Comparison of ENCODE assay signal across 14 cellular contexts in the genomic region with DNA sequence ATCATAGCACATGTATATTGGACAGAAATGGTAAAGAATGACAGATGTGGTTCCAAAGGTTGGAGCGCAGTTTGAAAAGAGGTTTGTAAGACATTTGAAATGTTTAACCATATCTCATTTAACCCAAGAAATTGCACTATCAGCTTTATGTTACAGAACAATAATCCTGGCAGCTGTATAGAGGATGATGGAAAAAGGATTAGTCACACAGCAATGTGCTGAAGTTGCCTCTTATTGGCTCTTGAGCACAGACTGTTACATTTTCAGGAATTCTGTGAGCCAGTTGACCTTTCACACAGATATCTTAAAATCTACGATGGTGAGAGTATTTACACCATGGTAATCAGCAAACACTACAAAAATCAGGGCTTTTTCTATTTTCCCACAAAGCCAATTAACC. TPM values are rescaled to one million over a fixed set of nuclear protein-coding genes. Genes with fewer than 3 reads are reported as not detected.
A peak's percentile ranks its signal among the peaks of the same experiment; 100 is the strongest.
DNase-seq lines count a peak whose midpoint lies in the region; ATAC-seq, FAIRE-seq and TF ChIP-seq lines count a peak whose summit lies in the region.
"Had no signal": no experiment of that assay in that cellular context is flagged by ENCODE, and none has a peak within 500 bp of the region (broad histone marks: within the 10 kb centered on the region; RNA-seq: fewer than 3 reads in every experiment).

No MANE protein-coding gene starts in this region.

- ATAC-seq in A549 (no peak), foreskin keratinocyte (peak; percentile 33), GM21529 (IDR thresholded peaks at IDR 0.05; ENCODE audit: unreplicated experiment) (no peak), GM18870 (IDR thresholded peaks at IDR 0.05; ENCODE audit: unreplicated experiment) (no peak)
- ATAC-seq in activated T-helper 17 cell treated with anti-CD3 and anti-CD28 coated beads, Interleukin-2, amount 50 U/mL, for 72 hours (replicated peaks): no peak

- peaks cover 48% of the 10 kb centered on the region for H3K4me1 Mint-ChIP-seq in activated T-helper 17 cell treated with anti-CD3 and anti-CD28 coated beads, Interleukin-2, amount 50 U/mL, for 72 hours
- H3K4me1 Mint-ChIP-seq in CD14-positive monocyte: peaks cover 39% of the 10 kb centered on the region

- H3K9me3 ChIP-seq in A549: no peaks in the 10 kb centered on the region
- H3K9me3 ChIP-seq: right atrium auricular region had no signal

- DNase-seq in A549 (ENCODE audit: low read depth in 1 of 2, low spot score in 1 of 2): no peak
- peak; percentile 50 for DNase-seq in EL
- DNase-seq in foreskin keratinocyte: peak; percentile 54 to 79
- DNase-seq in NCI-H2171 treated with DMSO at 0.1 percent for 48 hours (lab: John Stamatoyannopoulos, UW): no peak
- no peak for DNase-seq in CD14-positive monocyte (ENCODE audit: low spot score)
- DNase-seq: activated effector memory CD4-positive, alpha-beta T cell treated with anti-CD3 and anti-CD28 coated beads, Interleukin-2, amount 50 U/mL, for 16 hours; Calu3; NCI-H1092 had no signal

- no peaks in the 10 kb centered on the region for H3K27me3 ChIP-seq in foreskin keratinocyte
- H3K27me3 ChIP-seq: right atrium auricular region had no signal

- peaks cover 40% of the 10 kb centered on the region for H3K36me3 Mint-ChIP-seq in activated T-helper 17 cell treated with anti-CD3 and anti-CD28 coated beads, Interleukin-2, amount 50 U/mL, for 72 hours (ENCODE audit: low read depth)
- peaks cover 30 to 33% of the 10 kb centered on the region in 2 donors for H3K36me3 Mint-ChIP-seq in CD14-positive monocyte

- H3K27ac Mint-ChIP-seq in activated T-helper 17 cell treated with anti-CD3 and anti-CD28 coated beads, Interleukin-2, amount 50 U/mL, for 72 hours: peak overlapping the region; percentile 81
- no peak overlapping the region for H3K27ac Mint-ChIP-seq in CD14-positive monocyte

- TF ChIP-seq RAD21 in A549 (conservative IDR thresholded peaks at IDR 0.05 in 1 of 2, IDR thresholded peaks at IDR 0.05 in 1 of 2): no peak

- POLR2A ChIA-PET in A549 (lab: Yijun Ruan, JAX): no interaction called here

- H3K4me3 ChIP-seq in A549: no peak overlapping the region
- H3K4me3 ChIP-seq: lung, right atrium auricular region had no signal

- H3K4me1 ChIP-seq in A549 (peaks cover 20% of the 10 kb centered on the region), foreskin keratinocyte (peaks cover 25% of the 10 kb centered on the region)

- CTCF ChIA-PET in A549 (lab: Yijun Ruan, JAX): interaction anchor here (1.0 kb wide), 1 partner anchor 59 kb away, joined by 4 read pairs; no protein-coding TSS in a partner anchor

- H3K27me3 Mint-ChIP-seq in activated T-helper 17 cell treated with anti-CD3 and anti-CD28 coated beads, Interleukin-2, amount 50 U/mL, for 72 hours: no peaks in the 10 kb centered on the region
- H3K27me3 Mint-ChIP-seq in CD14-positive monocyte (ENCODE audit: low read depth in 3 of 3): no peaks in the 10 kb centered on the region

- peak overlapping the region; percentile 89 for H3K4me3 Mint-ChIP-seq in activated T-helper 17 cell treated with anti-CD3 and anti-CD28 coated beads, Interleukin-2, amount 50 U/mL, for 72 hours
- no peak overlapping the region for H3K4me3 Mint-ChIP-seq in CD14-positive monocyte

- no peak for FAIRE-seq in A549 (lab: Jason Lieb, UNC)
- FAIRE-seq: GM18507 had no signal

- intact Hi-C loops in CD14-positive monocyte (cut with micrococcal nuclease): loop anchor here (10.0 kb wide), 3 partner anchors 185 to 1685 kb away; a partner anchor contains a TSS

- H3K27ac ChIP-seq in A549: no peak overlapping the region
- peak overlapping the region; percentile 98 for H3K27ac ChIP-seq in foreskin keratinocyte
- H3K27ac ChIP-seq: right atrium auricular region had no signal

- no peak for TF ChIP-seq EP300 in A549 (IDR thresholded peaks at IDR 0.05)

- TF ChIP-seq POLR2A in A549 (IDR thresholded peaks at IDR 0.05; ENCODE audit: low read length): no peak

- no peaks in the 10 kb centered on the region for H3K9me3 Mint-ChIP-seq in activated T-helper 17 cell treated with anti-CD3 and anti-CD28 coated beads, Interleukin-2, amount 50 U/mL, for 72 hours
- H3K9me3 Mint-ChIP-seq in CD14-positive monocyte: no peaks in the 10 kb centered on the region

- H3K4me2 ChIP-seq in A549: no peak overlapping the region

- no peak for TF ChIP-seq CTCF in A549 (IDR thresholded peaks at IDR 0.05)
- no peak for TF ChIP-seq CTCF in foreskin keratinocyte (conservative IDR thresholded peaks at IDR 0.05)
- TF ChIP-seq CTCF in CD14-positive monocyte (IDR thresholded peaks at IDR 0.05): no peak

- WGBS in A549 (ENCODE audit: missing lambda C conversion rate): 61% methylated on average over 2 of the region's 2 CpGs

TF ChIP-seq in A549, 52 proteins besides CTCF, POLR2A, EP300 and RAD21:
- peak; percentile 76 for TF ChIP-seq MAFK (IDR thresholded peaks at IDR 0.05; ENCODE audit: partially characterized antibody)
- TF ChIP-seq, protein P1, sequence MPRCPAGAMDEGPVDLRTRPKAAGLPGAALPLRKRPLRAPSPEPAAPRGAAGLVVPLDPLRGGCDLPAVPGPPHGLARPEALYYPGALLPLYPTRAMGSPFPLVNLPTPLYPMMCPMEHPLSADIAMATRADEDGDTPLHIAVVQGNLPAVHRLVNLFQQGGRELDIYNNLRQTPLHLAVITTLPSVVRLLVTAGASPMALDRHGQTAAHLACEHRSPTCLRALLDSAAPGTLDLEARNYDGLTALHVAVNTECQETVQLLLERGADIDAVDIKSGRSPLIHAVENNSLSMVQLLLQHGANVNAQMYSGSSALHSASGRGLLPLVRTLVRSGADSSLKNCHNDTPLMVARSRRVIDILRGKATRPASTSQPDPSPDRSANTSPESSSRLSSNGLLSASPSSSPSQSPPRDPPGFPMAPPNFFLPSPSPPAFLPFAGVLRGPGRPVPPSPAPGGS (IDR thresholded peaks at IDR 0.05): no peak
- TF ChIP-seq SMC3 (IDR thresholded peaks at IDR 0.05): no peak
- TF ChIP-seq, protein P2, sequence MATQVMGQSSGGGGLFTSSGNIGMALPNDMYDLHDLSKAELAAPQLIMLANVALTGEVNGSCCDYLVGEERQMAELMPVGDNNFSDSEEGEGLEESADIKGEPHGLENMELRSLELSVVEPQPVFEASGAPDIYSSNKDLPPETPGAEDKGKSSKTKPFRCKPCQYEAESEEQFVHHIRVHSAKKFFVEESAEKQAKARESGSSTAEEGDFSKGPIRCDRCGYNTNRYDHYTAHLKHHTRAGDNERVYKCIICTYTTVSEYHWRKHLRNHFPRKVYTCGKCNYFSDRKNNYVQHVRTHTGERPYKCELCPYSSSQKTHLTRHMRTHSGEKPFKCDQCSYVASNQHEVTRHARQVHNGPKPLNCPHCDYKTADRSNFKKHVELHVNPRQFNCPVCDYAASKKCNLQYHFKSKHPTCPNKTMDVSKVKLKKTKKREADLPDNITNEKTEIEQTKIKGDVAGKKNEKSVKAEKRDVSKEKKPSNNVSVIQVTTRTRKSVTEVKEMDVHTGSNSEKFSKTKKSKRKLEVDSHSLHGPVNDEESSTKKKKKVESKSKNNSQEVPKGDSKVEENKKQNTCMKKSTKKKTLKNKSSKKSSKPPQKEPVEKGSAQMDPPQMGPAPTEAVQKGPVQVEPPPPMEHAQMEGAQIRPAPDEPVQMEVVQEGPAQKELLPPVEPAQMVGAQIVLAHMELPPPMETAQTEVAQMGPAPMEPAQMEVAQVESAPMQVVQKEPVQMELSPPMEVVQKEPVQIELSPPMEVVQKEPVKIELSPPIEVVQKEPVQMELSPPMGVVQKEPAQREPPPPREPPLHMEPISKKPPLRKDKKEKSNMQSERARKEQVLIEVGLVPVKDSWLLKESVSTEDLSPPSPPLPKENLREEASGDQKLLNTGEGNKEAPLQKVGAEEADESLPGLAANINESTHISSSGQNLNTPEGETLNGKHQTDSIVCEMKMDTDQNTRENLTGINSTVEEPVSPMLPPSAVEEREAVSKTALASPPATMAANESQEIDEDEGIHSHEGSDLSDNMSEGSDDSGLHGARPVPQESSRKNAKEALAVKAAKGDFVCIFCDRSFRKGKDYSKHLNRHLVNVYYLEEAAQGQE (IDR thresholded peaks at IDR 0.05): no peak
- no peak for TF ChIP-seq BHLHE40 (IDR thresholded peaks at IDR 0.05; ENCODE audit: low read depth, low read length)

RNA-seq across cellular contexts. Expression of a gene that starts 3.9 kb away (rescaled TPM):
- polyA plus RNA-seq in A549 (2011; rRNA removed) (33.9 and 44.0 TPM in 2 replicates), A549 (2017; fragmentation: RNase III; extraction: RNeasy Plus Mini Kit Qiagen cat#74134 plus additional on column Dnase treatment) (22.5 to 27.2 TPM (median 23.6 TPM) in 3 replicates), foreskin keratinocyte (12.8 and 14.9 TPM in 2 replicates), CD14-positive monocyte (10 to 100 TPM; 28.1 to 29.0 TPM)
- polyA plus RNA-seq in A549 (2012; cell fraction: cytosol; rRNA removed): 6.6 and 6.9 TPM in 2 replicates
- polyA plus RNA-seq in A549 (2012; cell fraction: nucleus; rRNA removed): 5.8 and 6.4 TPM in 2 replicates
- polyA minus RNA-seq in A549 (2011; rRNA and poly(A)+ RNA removed): 21.9 and 22.5 TPM in 2 replicates
- 10 to 100 TPM; 33.7 to 36.3 TPM for total RNA-seq in activated T-helper 17 cell treated with anti-CD3 and anti-CD28 coated beads, Interleukin-2, amount 50 U/mL, for 72 hours
- 46.5 and 48.4 TPM in 2 replicates for total RNA-seq in foreskin keratinocyte

RNA-seq across cellular contexts. Expression of a gene that starts 3.9 kb away (rescaled TPM):
- polyA plus RNA-seq in A549 (2011; rRNA removed): 13.6 and 17.4 TPM in 2 replicates
- polyA plus RNA-seq in A549 (2012; cell fraction: cytosol; rRNA removed): 4.1 and 4.2 TPM in 2 replicates
- 2.2 and 3.5 TPM in 2 replicates for polyA plus RNA-seq in A549 (2012; cell fraction: nucleus; rRNA removed)
- 10.0 to 10.4 TPM (median 10.1 TPM) in 3 replicates for polyA plus RNA-seq in A549 (2017; fragmentation: RNase III; extraction: RNeasy Plus Mini Kit Qiagen cat#74134 plus additional on column Dnase treatment)
- polyA minus RNA-seq in A549 (2011; rRNA and poly(A)+ RNA removed): 5.3 and 6.4 TPM in 2 replicates
- 10 to 100 TPM in 1 of 2 donors, 1 to 10 TPM in 1; 9.2 to 12.9 TPM for total RNA-seq in activated T-helper 17 cell treated with anti-CD3 and anti-CD28 coated beads, Interleukin-2, amount 50 U/mL, for 72 hours
- 11.6 and 11.9 TPM in 2 replicates for total RNA-seq in foreskin keratinocyte
- polyA plus RNA-seq in foreskin keratinocyte: 7.3 and 8.7 TPM in 2 replicates
- 1 to 10 TPM; 1.6 to 1.7 TPM for polyA plus RNA-seq in CD14-positive monocyte

RNA-seq across cellular contexts. Expression of a gene that starts 20.2 kb away (rescaled TPM):
- 45.2 and 66.9 TPM in 2 replicates for polyA plus RNA-seq in A549 (2011; rRNA removed)
- 10.6 and 11.0 TPM in 2 replicates for polyA plus RNA-seq in A549 (2012; cell fraction: cytosol; rRNA removed)
- polyA plus RNA-seq in A549 (2012; cell fraction: nucleus; rRNA removed): 7.1 and 14.3 TPM in 2 replicates
- polyA plus RNA-seq in A549 (2017; fragmentation: RNase III; extraction: RNeasy Plus Mini Kit Qiagen cat#74134 plus additional on column Dnase treatment): 38.0 to 43.0 TPM (median 41.3 TPM) in 3 replicates
- polyA minus RNA-seq in A549 (2011; rRNA and poly(A)+ RNA removed): 12.4 and 13.8 TPM in 2 replicates
- total RNA-seq in activated T-helper 17 cell treated with anti-CD3 and anti-CD28 coated beads, Interleukin-2, amount 50 U/mL, for 72 hours: 10 to 100 TPM; 33.3 to 51.6 TPM
- 70.4 and 80.3 TPM in 2 replicates for total RNA-seq in foreskin keratinocyte
- polyA plus RNA-seq in foreskin keratinocyte: 42.4 and 43.4 TPM in 2 replicates
- 10 to 100 TPM; 58.8 to 76.0 TPM for polyA plus RNA-seq in CD14-positive monocyte

Comparison
In these comparisons a context has a peak if more than half of its experiments do, and no peak if none do; other contexts are left out.
1. DNase-seq: peak in EL (single experiment) and foreskin keratinocyte (2 of 2); none in A549 (0 of 2), NCI-H2171 treated with DMSO at 0.1 percent for 48 hours (single experiment) and CD14-positive monocyte (single experiment).